In genomic region chr16:46862555-46863447, GRCh38 we compare ENCODE assay signal across 1 cellular context.
A peak's percentile ranks its signal among the peaks of the same experiment; 100 is the strongest.
TF ChIP-seq lines count a peak whose summit lies in the region.

No MANE protein-coding gene starts in this region.

TF ChIP-seq in HepG2, 621 proteins besides CTCF, POLR2A, EP300 and RAD21 (continues in another document):
- TF ChIP-seq ZBTB10 (CRISPR knock-in tag; IDR thresholded peaks at IDR 0.05; ENCODE audit: borderline replicate concordance) (no peak), GTF3A (CRISPR knock-in tag; conservative IDR thresholded peaks at IDR 0.05) (no peak), KAT2B (IDR thresholded peaks at IDR 0.05; ENCODE audit: borderline replicate concordance, low read depth, low read length) (no peak), ZFX (CRISPR knock-in tag; IDR thresholded peaks at IDR 0.05; ENCODE audit: low read depth) (0 out of 2 replicates have a peak, but pooled peaks have one; percentile 12), MED8 (CRISPR knock-in tag; IDR thresholded peaks at IDR 0.05; ENCODE audit: insufficient replicate concordance) (no peak), DBP (CRISPR knock-in tag; IDR thresholded peaks at IDR 0.05; ENCODE audit: not compliant biosample characterization) (no peak), FOXA1 (IDR thresholded peaks at IDR 0.05) (no peak), FOXA1 (CRISPR knock-in tag; IDR thresholded peaks at IDR 0.05) (no peak), ZNF253 (CRISPR knock-in tag; IDR thresholded peaks at IDR 0.05; ENCODE audit: borderline replicate concordance) (no peak), REL (CRISPR knock-in tag; conservative IDR thresholded peaks at IDR 0.05) (no peak), KMT2B (CRISPR knock-in tag; IDR thresholded peaks at IDR 0.05) (no peak), ZNF652 (CRISPR knock-in tag; IDR thresholded peaks at IDR 0.05; ENCODE audit: borderline replicate concordance, low read depth) (peak; percentile 11; the same call in 1 of the 2 replicates), ATRX (CRISPR knock-in tag; IDR thresholded peaks at IDR 0.05; ENCODE audit: borderline replicate concordance) (no peak), ZNF350 (CRISPR knock-in tag; IDR thresholded peaks at IDR 0.05; ENCODE audit: borderline replicate concordance, low read depth) (0 out of 2 replicates have a peak, but pooled peaks have one; percentile 54), TBL1XR1 (IDR thresholded peaks at IDR 0.05; ENCODE audit: borderline replicate concordance, low read length, partially characterized antibody) (no peak), ZSCAN12 (CRISPR knock-in tag; IDR thresholded peaks at IDR 0.05) (no peak), HNRNPLL (IDR thresholded peaks at IDR 0.05; ENCODE audit: low read depth, low read length, poor library complexity, severe bottlenecking) (no peak), SRSF4 (IDR thresholded peaks at IDR 0.05; ENCODE audit: low read depth, low read length, poor library complexity, severe bottlenecking) (no peak), ZNF772 (CRISPR knock-in tag; IDR thresholded peaks at IDR 0.05) (no peak), EED (CRISPR knock-in tag; IDR thresholded peaks at IDR 0.05) (no peak), ZBTB3 (CRISPR knock-in tag; IDR thresholded peaks at IDR 0.05; ENCODE audit: borderline replicate concordance, low read depth) (no peak), BHLHE40 (IDR thresholded peaks at IDR 0.05; ENCODE audit: low read length) (no peak), RBM39 (IDR thresholded peaks at IDR 0.05; ENCODE audit: low read depth, low read length, poor library complexity, severe bottlenecking) (no peak), CCAR2 (optimal IDR thresholded peaks at IDR 0.05; ENCODE audit: low read depth, low read length) (no peak), SP5 (CRISPR knock-in tag; IDR thresholded peaks at IDR 0.05; ENCODE audit: borderline replicate concordance, low read depth) (no peak), SNAI1 (CRISPR knock-in tag; IDR thresholded peaks at IDR 0.05; ENCODE audit: borderline replicate concordance) (no peak), ATM (IDR thresholded peaks at IDR 0.05; ENCODE audit: borderline replicate concordance) (no peak), KAT7 (CRISPR knock-in tag; IDR thresholded peaks at IDR 0.05; ENCODE audit: borderline replicate concordance) (peak; percentile 57; the same call in 1 of the 2 replicates), ZNF770 (CRISPR knock-in tag; IDR thresholded peaks at IDR 0.05) (no peak; the same call in 1 of the 2 replicates), DNMT3B (CRISPR knock-in tag; conservative IDR thresholded peaks at IDR 0.05) (no peak), STAT6 (CRISPR knock-in tag; IDR thresholded peaks at IDR 0.05; ENCODE audit: borderline replicate concordance) (no peak), ZNF780A (CRISPR knock-in tag; IDR thresholded peaks at IDR 0.05) (no peak), MATR3 (CRISPR knock-in tag; IDR thresholded peaks at IDR 0.05) (no peak), TEF (CRISPR knock-in tag; IDR thresholded peaks at IDR 0.05) (no peak), DZIP1 (CRISPR knock-in tag; IDR thresholded peaks at IDR 0.05) (no peak), ZNF776 (CRISPR knock-in tag; IDR thresholded peaks at IDR 0.05) (peak; percentile 83; the same call in 1 of the 2 replicates), ZNF781 (CRISPR knock-in tag; IDR thresholded peaks at IDR 0.05; ENCODE audit: borderline replicate concordance, not compliant biosample characterization) (no peak)
- TF ChIP-seq, protein P1, sequence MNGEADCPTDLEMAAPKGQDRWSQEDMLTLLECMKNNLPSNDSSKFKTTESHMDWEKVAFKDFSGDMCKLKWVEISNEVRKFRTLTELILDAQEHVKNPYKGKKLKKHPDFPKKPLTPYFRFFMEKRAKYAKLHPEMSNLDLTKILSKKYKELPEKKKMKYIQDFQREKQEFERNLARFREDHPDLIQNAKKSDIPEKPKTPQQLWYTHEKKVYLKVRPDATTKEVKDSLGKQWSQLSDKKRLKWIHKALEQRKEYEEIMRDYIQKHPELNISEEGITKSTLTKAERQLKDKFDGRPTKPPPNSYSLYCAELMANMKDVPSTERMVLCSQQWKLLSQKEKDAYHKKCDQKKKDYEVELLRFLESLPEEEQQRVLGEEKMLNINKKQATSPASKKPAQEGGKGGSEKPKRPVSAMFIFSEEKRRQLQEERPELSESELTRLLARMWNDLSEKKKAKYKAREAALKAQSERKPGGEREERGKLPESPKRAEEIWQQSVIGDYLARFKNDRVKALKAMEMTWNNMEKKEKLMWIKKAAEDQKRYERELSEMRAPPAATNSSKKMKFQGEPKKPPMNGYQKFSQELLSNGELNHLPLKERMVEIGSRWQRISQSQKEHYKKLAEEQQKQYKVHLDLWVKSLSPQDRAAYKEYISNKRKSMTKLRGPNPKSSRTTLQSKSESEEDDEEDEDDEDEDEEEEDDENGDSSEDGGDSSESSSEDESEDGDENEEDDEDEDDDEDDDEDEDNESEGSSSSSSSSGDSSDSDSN (CRISPR knock-in tag; IDR thresholded peaks at IDR 0.05) = 0 out of 2 replicates have a peak, but pooled peaks have one; percentile 26
- TF ChIP-seq, protein P2, sequence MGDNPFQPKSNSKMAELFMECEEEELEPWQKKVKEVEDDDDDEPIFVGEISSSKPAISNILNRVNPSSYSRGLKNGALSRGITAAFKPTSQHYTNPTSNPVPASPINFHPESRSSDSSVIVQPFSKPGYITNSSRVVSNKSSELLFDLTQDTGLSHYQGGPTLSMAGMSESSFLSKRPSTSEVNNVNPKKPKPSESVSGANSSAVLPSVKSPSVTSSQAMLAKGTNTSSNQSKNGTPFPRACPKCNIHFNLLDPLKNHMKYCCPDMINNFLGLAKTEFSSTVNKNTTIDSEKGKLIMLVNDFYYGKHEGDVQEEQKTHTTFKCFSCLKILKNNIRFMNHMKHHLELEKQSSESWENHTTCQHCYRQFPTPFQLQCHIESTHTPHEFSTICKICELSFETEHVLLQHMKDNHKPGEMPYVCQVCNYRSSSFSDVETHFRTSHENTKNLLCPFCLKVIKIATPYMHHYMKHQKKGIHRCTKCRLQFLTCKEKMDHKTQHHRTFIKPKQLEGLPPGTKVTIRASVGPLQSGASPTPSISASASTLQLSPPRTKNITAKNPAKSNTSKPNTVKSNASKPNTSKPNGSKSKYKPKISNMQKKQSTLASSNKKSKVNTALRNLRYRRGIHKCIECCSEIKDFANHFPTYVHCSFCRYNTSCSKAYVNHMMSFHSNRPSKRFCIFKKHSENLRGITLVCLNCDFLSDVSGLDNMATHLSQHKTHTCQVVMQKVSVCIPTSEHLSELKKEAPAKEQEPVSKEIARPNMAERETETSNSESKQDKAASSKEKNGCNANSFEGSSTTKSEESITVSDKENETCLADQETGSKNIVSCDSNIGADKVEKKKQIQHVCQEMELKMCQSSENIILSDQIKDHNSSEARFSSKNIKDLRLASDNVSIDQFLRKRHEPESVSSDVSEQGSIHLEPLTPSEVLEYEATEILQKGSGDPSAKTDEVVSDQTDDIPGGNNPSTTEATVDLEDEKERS (CRISPR knock-in tag; IDR thresholded peaks at IDR 0.05) = 0 out of 2 replicates have a peak, but pooled peaks have one; percentile 29
- TF ChIP-seq, protein P3, sequence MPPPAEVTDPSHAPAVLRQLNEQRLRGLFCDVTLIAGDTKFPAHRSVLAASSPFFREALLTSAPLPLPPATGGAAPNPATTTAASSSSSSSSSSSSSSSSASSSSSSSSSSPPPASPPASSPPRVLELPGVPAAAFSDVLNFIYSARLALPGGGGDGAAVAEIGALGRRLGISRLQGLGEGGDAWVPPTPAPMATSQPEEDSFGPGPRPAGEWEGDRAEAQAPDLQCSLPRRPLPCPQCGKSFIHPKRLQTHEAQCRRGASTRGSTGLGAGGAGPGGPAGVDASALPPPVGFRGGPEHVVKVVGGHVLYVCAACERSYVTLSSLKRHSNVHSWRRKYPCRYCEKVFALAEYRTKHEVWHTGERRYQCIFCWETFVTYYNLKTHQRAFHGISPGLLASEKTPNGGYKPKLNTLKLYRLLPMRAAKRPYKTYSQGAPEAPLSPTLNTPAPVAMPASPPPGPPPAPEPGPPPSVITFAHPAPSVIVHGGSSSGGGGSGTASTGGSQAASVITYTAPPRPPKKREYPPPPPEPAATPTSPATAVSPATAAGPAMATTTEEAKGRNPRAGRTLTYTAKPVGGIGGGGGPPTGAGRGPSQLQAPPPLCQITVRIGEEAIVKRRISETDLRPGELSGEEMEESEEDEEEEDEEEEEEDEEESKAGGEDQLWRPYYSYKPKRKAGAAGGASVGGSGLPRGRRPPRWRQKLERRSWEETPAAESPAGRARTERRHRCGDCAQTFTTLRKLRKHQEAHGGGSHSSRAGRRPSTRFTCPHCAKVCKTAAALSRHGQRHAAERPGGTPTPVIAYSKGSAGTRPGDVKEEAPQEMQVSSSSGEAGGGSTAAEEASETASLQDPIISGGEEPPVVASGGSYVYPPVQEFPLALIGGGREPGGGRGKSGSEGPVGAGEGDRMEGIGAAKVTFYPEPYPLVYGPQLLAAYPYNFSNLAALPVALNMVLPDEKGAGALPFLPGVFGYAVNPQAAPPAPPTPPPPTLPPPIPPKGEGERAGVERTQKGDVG (CRISPR knock-in tag; IDR thresholded peaks at IDR 0.05; ENCODE audit: borderline replicate concordance) = peak; percentile 59; the same call in 1 of the 2 replicates
